In genomic region chr4:184849184-184849583, GRCh38 we compare ENCODE assay signal across 16 cellular contexts. TPM values are rescaled to one million over a fixed set of nuclear protein-coding genes. Genes with fewer than 3 reads are reported as not detected.
DNase-seq lines count a peak whose midpoint lies in the region; ATAC-seq and FAIRE-seq lines count a peak whose summit lies in the region.
"Had no signal": no experiment of that assay in that cellular context is flagged by ENCODE, and none has a peak within 500 bp of the region (broad histone marks: within the 10 kb centered on the region; RNA-seq: fewer than 3 reads in every experiment).

No MANE protein-coding gene starts in this region.

- no peaks in the 10 kb centered on the region for H3K36me3 ChIP-seq in neuronal stem cell (replicated peaks in 1 of 2; ENCODE audit: control insufficient read depth in 2 of 2, insufficient read depth in 2 of 2, low read length in 2 of 2)
- H3K36me3 ChIP-seq: MG63, WERI-Rb-1 had no signal

- H3K27ac ChIP-seq in neuronal stem cell (replicated peaks; ENCODE audit: low read length): no peak overlapping the region
- H3K27ac ChIP-seq: WERI-Rb-1 had no signal

- no peak overlapping the region for H2AK5ac ChIP-seq in neuronal stem cell (ENCODE audit: low read depth, low read length)

- intact Hi-C loops in dendritic cell treated with granulocyte-macrophage colony-stimulating factor and Interleukin-4, amounts not matched to agents 40 ng/mL and 50 ng/mL, for 4 days (cut with micrococcal nuclease): loop anchor here (5.0 kb wide), 1 partner anchor 37 kb away; no protein-coding TSS in a partner anchor

- no peak overlapping the region for H3K4ac ChIP-seq in neuronal stem cell (ENCODE audit: low read length)

- H3K18ac ChIP-seq in neuronal stem cell (ENCODE audit: low read length): no peak overlapping the region

- DNase-seq in GM19239 (ENCODE audit: insufficient read length, low spot score) (no peak), T1000 (lab: John Stamatoyannopoulos, UW) (no peak), dermis blood vessel endothelial cell (no peak), neuronal stem cell (ENCODE audit: low spot score) (no peak)
- DNase-seq: CD4-positive, alpha-beta T cell; central memory CD4-positive, alpha-beta T cell; GOT3; MG63; NCI-H446; stimulated activated naive CD4-positive, alpha-beta T cell treated with Interleukin-2 at 50 U/mL for 16 hours; WERI-Rb-1 had no signal

- H3K27me3 Mint-ChIP-seq in dendritic cell treated with granulocyte-macrophage colony-stimulating factor and Interleukin-4, amounts not matched to agents 40 ng/mL and 50 ng/mL, for 4 days: no peaks in the 10 kb centered on the region
- H3K27me3 Mint-ChIP-seq: CD4-positive, alpha-beta T cell had no signal

- H2BK5ac ChIP-seq in neuronal stem cell (ENCODE audit: low read length): no peak overlapping the region

- H3K36me3 Mint-ChIP-seq in dendritic cell treated with granulocyte-macrophage colony-stimulating factor and Interleukin-4, amounts not matched to agents 40 ng/mL and 50 ng/mL, for 4 days (ENCODE audit: low read depth): no peaks in the 10 kb centered on the region

- H3K27me3 ChIP-seq in neuronal stem cell (ENCODE audit: control insufficient read depth in 3 of 3, insufficient read depth in 3 of 3, low read depth in 1 of 3, low read length in 3 of 3): peaks cover 0 to 10% (median 0%) of the 10 kb centered on the region in 3 experiments
- H3K27me3 ChIP-seq: MG63 had no signal

- peaks cover 0 to 3% of the 10 kb centered on the region in 2 donors for H3K4me1 ChIP-seq in neuronal stem cell (ENCODE audit: control insufficient read depth in 2 of 2, insufficient read depth in 1 of 2, low read depth in 1 of 2, low read length in 2 of 2)

- no peak overlapping the region for H3K4me2 ChIP-seq in neuronal stem cell (ENCODE audit: insufficient read depth, low read length, poor library complexity, severe bottlenecking)

- no peak overlapping the region for H2BK12ac ChIP-seq in neuronal stem cell (ENCODE audit: low read length)

- no peak overlapping the region for H3K4me3 Mint-ChIP-seq in dendritic cell treated with granulocyte-macrophage colony-stimulating factor and Interleukin-4, amounts not matched to agents 40 ng/mL and 50 ng/mL, for 4 days
- H3K4me3 Mint-ChIP-seq: CD4-positive, alpha-beta T cell had no signal

- H3K27ac Mint-ChIP-seq in dendritic cell treated with granulocyte-macrophage colony-stimulating factor and Interleukin-4, amounts not matched to agents 40 ng/mL and 50 ng/mL, for 4 days: peak overlapping the region; percentile 55
- H3K27ac Mint-ChIP-seq: CD4-positive, alpha-beta T cell had no signal

- H2AFZ ChIP-seq in neuronal stem cell (ENCODE audit: low read length): no peak overlapping the region

- H3K9ac ChIP-seq in neuronal stem cell (ENCODE audit: low read depth, low read length, poor library complexity): no peak overlapping the region

- H3K23ac ChIP-seq in neuronal stem cell (ENCODE audit: low read depth, low read length, poor library complexity): no peak overlapping the region

- H3K14ac ChIP-seq in neuronal stem cell (ENCODE audit: low read length): no peak overlapping the region

- ATAC-seq in GM18508 (IDR thresholded peaks at IDR 0.05; ENCODE audit: insufficient read depth, unreplicated experiment): peak; percentile 39
- ATAC-seq in HG02981 (IDR thresholded peaks at IDR 0.05; ENCODE audit: unreplicated experiment): peak; percentile 27
- no peak for ATAC-seq in HG03196 (IDR thresholded peaks at IDR 0.05; ENCODE audit: unreplicated experiment)
- ATAC-seq: Right ventricle myocardium inferior had no signal

- H4K8ac ChIP-seq in neuronal stem cell (ENCODE audit: low read depth, low read length): no peak overlapping the region

- peak; percentile 76 for FAIRE-seq in GM19239 (lab: Jason Lieb, UNC)

- no peak overlapping the region for H4K91ac ChIP-seq in neuronal stem cell (ENCODE audit: low read depth, low read length, poor library complexity)

- no peak overlapping the region for H2BK15ac ChIP-seq in neuronal stem cell (ENCODE audit: low read length)

- H3K79me1 ChIP-seq in neuronal stem cell (ENCODE audit: low read depth, low read length): no peaks in the 10 kb centered on the region

- no peak overlapping the region for H2BK120ac ChIP-seq in neuronal stem cell (ENCODE audit: low read depth, low read length)

- no peak overlapping the region for H3K4me3 ChIP-seq in neuronal stem cell (ENCODE audit: low read length in 2 of 2)
- H3K4me3 ChIP-seq: MG63 had no signal

- H3K4me1 Mint-ChIP-seq in dendritic cell treated with granulocyte-macrophage colony-stimulating factor and Interleukin-4, amounts not matched to agents 40 ng/mL and 50 ng/mL, for 4 days (ENCODE audit: low read depth): peaks cover 35% of the 10 kb centered on the region

- no peaks in the 10 kb centered on the region for H3K9me3 Mint-ChIP-seq in dendritic cell treated with granulocyte-macrophage colony-stimulating factor and Interleukin-4, amounts not matched to agents 40 ng/mL and 50 ng/mL, for 4 days
- H3K9me3 Mint-ChIP-seq: CD4-positive, alpha-beta T cell had no signal

- no CpG with 5 or more reads among the region's 3 CpGs for WGBS in neuronal stem cell (ENCODE audit: extremely low coverage in 2 of 2, insufficient read length in 2 of 2, insufficient replicate concordance in 1 of 2), 2 donors

- no peaks in the 10 kb centered on the region for H3K9me3 ChIP-seq in neuronal stem cell (replicated peaks in 1 of 2; ENCODE audit: control insufficient read depth in 2 of 2, insufficient read depth in 1 of 2, low read depth in 1 of 2, low read length in 2 of 2)
- H3K9me3 ChIP-seq: MG63 had no signal

RNA-seq across cellular contexts. Expression of gene ACSL1, which starts 23.4 kb away (rescaled TPM):
- total RNA-seq in dermis blood vessel endothelial cell: 8.7 and 10.4 TPM in 2 replicates
- polyA plus RNA-seq in neuronal stem cell (2013, experiment 1 of 2): 0.25 TPM
- polyA plus RNA-seq in neuronal stem cell (2013, experiment 2 of 2): 0.26 TPM
